In the genomic region with DNA sequence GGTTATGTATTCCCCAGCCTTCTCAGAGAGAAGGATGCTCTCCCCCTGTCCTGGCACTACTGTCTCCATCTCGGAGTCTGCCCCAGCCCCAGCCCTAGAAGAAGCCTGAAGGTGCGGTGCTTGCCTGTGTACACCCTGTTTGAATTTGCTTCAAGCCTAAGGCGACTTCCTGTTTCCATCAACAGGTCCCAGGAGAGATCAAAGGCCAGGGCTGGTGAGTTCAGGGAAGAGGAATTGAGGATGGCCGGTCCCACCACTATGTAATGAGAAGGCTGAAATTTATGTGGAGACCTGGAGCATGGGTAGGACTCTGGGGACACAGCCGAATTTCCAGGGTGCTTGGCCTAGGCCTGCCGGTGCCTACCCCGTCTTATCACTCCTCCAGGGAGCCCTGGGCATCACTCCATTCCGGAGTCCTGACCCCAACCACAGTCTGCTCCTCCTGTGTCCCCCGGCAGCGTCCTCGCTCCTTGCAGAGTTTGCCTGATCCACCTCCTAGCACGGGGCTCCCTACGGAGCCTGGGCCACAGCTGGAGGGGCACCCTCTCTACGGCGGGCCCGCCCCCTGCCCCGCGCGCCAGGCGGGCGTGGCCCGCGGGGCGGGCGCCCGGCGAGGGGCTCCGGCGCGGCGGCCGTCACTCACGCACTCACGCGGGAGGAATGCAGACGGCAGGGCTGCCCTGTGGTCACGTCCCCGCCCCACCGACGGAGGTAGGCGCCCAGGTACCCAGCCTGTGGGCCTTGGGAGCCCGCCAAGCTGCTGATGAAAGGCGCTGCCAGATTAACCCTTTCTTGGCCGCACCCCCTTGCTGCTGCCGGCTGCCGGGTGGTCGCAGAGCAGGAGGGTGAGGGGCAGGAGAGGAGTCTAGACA, we compare ENCODE assay signal across 13 cellular contexts. TPM values are rescaled to one million over a fixed set of nuclear protein-coding genes. Genes with fewer than 3 reads are reported as not detected.
DNase-seq lines count a peak whose midpoint lies in the region; ATAC-seq and TF ChIP-seq lines count a peak whose summit lies in the region.
"Had no signal": no experiment of that assay in that cellular context is flagged by ENCODE, and none has a peak within 500 bp of the region (broad histone marks: within the 10 kb centered on the region; RNA-seq: fewer than 3 reads in every experiment).

No MANE protein-coding gene starts in this region.

- BruUV-seq in MCF 10A (replicated peaks; lab: Mats Ljungman, UMichigan) (no TSS peak), Panc1 (replicated peaks; lab: Mats Ljungman, UMichigan) (no TSS peak)

- TF ChIP-seq CTCF in MCF 10A (IDR thresholded peaks at IDR 0.05; ENCODE audit: unreplicated experiment) (no peak), Panc1 (IDR thresholded peaks at IDR 0.05) (no peak), upper lobe of left lung (IDR thresholded peaks at IDR 0.05) (no peak)

- H3K36me3 ChIP-seq in Panc1 (ENCODE audit: control insufficient read depth, insufficient read depth, low read length) (peaks cover 3% of the 10 kb centered on the region; the same call in 1 of the 2 replicates), iPS-15b (ENCODE audit: control insufficient read depth, insufficient read depth, low read length) (no peaks in the 10 kb centered on the region), upper lobe of left lung (no peaks in the 10 kb centered on the region)
- no peaks in the 10 kb centered on the region for H3K36me3 ChIP-seq in CD4-positive, alpha-beta memory T cell (ENCODE audit: insufficient read depth, low read length)
- H3K36me3 ChIP-seq: BE2C had no signal

- peak; percentile 30 for ATAC-seq in Panc1
- peak in 1 of 2 donors; percentile 29 for ATAC-seq in upper lobe of left lung (ENCODE audit: low FRiP score in 2 of 2)
- ATAC-seq: GM12878 had no signal

- in situ Hi-C loops in T47D (cut with HindIII; ENCODE audit: low pct_unique_long_range_greater_than_20kb, low sequenced_read_pairs): no loop called here
- in situ Hi-C loops in Panc1 (cut with HindIII; ENCODE audit: low pct_unique_long_range_greater_than_20kb, low sequenced_read_pairs): no loop called here

- intact Hi-C loops in MCF 10A (cut with micrococcal nuclease) (no loop called here), Panc1 (cut with micrococcal nuclease; ENCODE audit: unreplicated experiment) (no loop called here)
- intact Hi-C loops in CD4-positive, alpha-beta memory T cell (cut with micrococcal nuclease): no loop called here

- H3K4me3 Mint-ChIP-seq in MCF 10A (ENCODE audit: unreplicated experiment): no peak overlapping the region
- peak overlapping the region in 2 of 8 donors; percentile 7 to 52 for H3K4me3 Mint-ChIP-seq in CD4-positive, alpha-beta memory T cell

- POLR2A ChIA-PET in MCF 10A (lab: Yijun Ruan, JAX): no interaction called here
- POLR2A ChIA-PET in Panc1 (lab: Charles Lee): no interaction called here
- POLR2A ChIA-PET in CD4-positive, alpha-beta memory T cell (lab: Charles Lee; ENCODE audit: partially characterized antibody): no interaction called here

- H3K27ac ChIP-seq in Panc1 (ENCODE audit: low read length) (no peak overlapping the region), upper lobe of left lung (no peak overlapping the region)
- H3K27ac ChIP-seq in CD4-positive, alpha-beta memory T cell (ENCODE audit: low read depth, low read length): no peak overlapping the region

- H3K9ac ChIP-seq in iPS-15b (ENCODE audit: low read depth, low read length): no peak overlapping the region

- H3K9me3 ChIP-seq in Panc1 (ENCODE audit: control insufficient read depth, insufficient read depth, low read depth, low read length): no peaks in the 10 kb centered on the region
- no peaks in the 10 kb centered on the region for H3K9me3 ChIP-seq in iPS-15b (ENCODE audit: control insufficient read depth, insufficient read depth, low read length)
- H3K9me3 ChIP-seq in upper lobe of left lung: no peaks in the 10 kb centered on the region
- H3K9me3 ChIP-seq in CD4-positive, alpha-beta memory T cell (ENCODE audit: control insufficient read depth in 1 of 2, low read length in 2 of 2): no peaks in the 10 kb centered on the region
- H3K9me3 ChIP-seq: BE2C had no signal

- H3K27me3 ChIP-seq in Panc1 (ENCODE audit: control insufficient read depth, insufficient read depth, low read length): peaks cover 16% of the 10 kb centered on the region
- peaks cover 64% of the 10 kb centered on the region for H3K27me3 ChIP-seq in iPS-15b (ENCODE audit: control insufficient read depth, insufficient read depth, low read length)
- H3K27me3 ChIP-seq in upper lobe of left lung: peaks cover 0 to 27% (median 10%) of the 10 kb centered on the region in 4 donors
- peaks cover 32% of the 10 kb centered on the region for H3K27me3 ChIP-seq in CD4-positive, alpha-beta memory T cell (ENCODE audit: insufficient read depth, low read length)

- DNase-seq in T47D (ENCODE audit: low read depth in 1 of 2, low spot score in 1 of 2) (peak; percentile 67 to 77), MCF 10A (ENCODE audit: unreplicated experiment) (no peak), Panc1 (ENCODE audit: low read depth, low spot score) (no peak), upper lobe of left lung (peak; percentile 34 to 86), NCI-H510A (lab: John Stamatoyannopoulos, UW) (no peak), NCI-H2196 treated with DMSO at 0.1 percent for 48 hours (lab: John Stamatoyannopoulos, UW; ENCODE audit: unreplicated experiment) (no peak)
- no peak for DNase-seq in CD4-positive, alpha-beta memory T cell
- DNase-seq: activated CD4-positive, alpha-beta T cell treated with anti-CD3 and anti-CD28 coated beads for 1 hour; BE2C; NCI-H1048 had no signal

- CTCF ChIA-PET in MCF 10A (lab: Yijun Ruan, JAX): interaction anchor here (0.9 to 1.3 kb wide), 3 partner anchors 14 to 96 kb away, joined by 3 to 11 read pairs (median 4); no protein-coding TSS in a partner anchor
- CTCF ChIA-PET in Panc1 (lab: Charles Lee): no interaction called here
- CTCF ChIA-PET in CD4-positive, alpha-beta memory T cell (lab: Charles Lee; ENCODE audit: partially characterized antibody): interaction anchor here (1.9 kb wide), 1 partner anchor 95 kb away, joined by 9 read pairs; no protein-coding TSS in a partner anchor

- H3K4me1 Mint-ChIP-seq in MCF 10A (ENCODE audit: insufficient read depth, unreplicated experiment): no peaks in the 10 kb centered on the region
- H3K4me1 Mint-ChIP-seq in CD4-positive, alpha-beta memory T cell: no peaks in the 10 kb centered on the region

- no peaks in the 10 kb centered on the region for H3K36me3 Mint-ChIP-seq in MCF 10A (ENCODE audit: insufficient read depth, unreplicated experiment)
- no peaks in the 10 kb centered on the region for H3K36me3 Mint-ChIP-seq in CD4-positive, alpha-beta memory T cell

- peaks cover 48% of the 10 kb centered on the region for H3K27me3 Mint-ChIP-seq in MCF 10A (ENCODE audit: insufficient read depth, unreplicated experiment)
- H3K27me3 Mint-ChIP-seq in CD4-positive, alpha-beta memory T cell: peaks cover 50 to 70% of the 10 kb centered on the region in 2 donors

- no peak overlapping the region for H3K27ac Mint-ChIP-seq in MCF 10A (ENCODE audit: low read depth, unreplicated experiment)
- H3K27ac Mint-ChIP-seq in CD4-positive, alpha-beta memory T cell: no peak overlapping the region

- H3K4me3 ChIP-seq in Panc1 (ENCODE audit: low read depth in 2 of 2, low read length in 2 of 2) (peak overlapping the region in 1 of 2 experiments; percentile 10; a peak in 1 of 4 replicates), iPS-15b (ENCODE audit: low read depth, low read length) (peak overlapping the region; percentile 52), upper lobe of left lung (no peak overlapping the region)
- no peak overlapping the region for H3K4me3 ChIP-seq in CD4-positive, alpha-beta memory T cell (ENCODE audit: low read length in 2 of 2)
- H3K4me3 ChIP-seq: GM12878 had no signal

- no peak for TF ChIP-seq EP300 in upper lobe of left lung (IDR thresholded peaks at IDR 0.05)

- peaks cover 6% of the 10 kb centered on the region for H3K4me1 ChIP-seq in Panc1 (ENCODE audit: control insufficient read depth, insufficient read depth, low read length)
- peaks cover 9% of the 10 kb centered on the region for H3K4me1 ChIP-seq in iPS-15b (ENCODE audit: control insufficient read depth, insufficient read depth, low read length)
- H3K4me1 ChIP-seq in upper lobe of left lung: peaks cover 0 to 4% (median 0%) of the 10 kb centered on the region in 4 donors
- H3K4me1 ChIP-seq in CD4-positive, alpha-beta memory T cell (ENCODE audit: insufficient read depth, low read length): no peaks in the 10 kb centered on the region
- H3K4me1 ChIP-seq: BE2C had no signal

- no peak for TF ChIP-seq POLR2A in upper lobe of left lung (IDR thresholded peaks at IDR 0.05)

- H3K9me3 Mint-ChIP-seq in MCF 10A (ENCODE audit: unreplicated experiment): no peaks in the 10 kb centered on the region
- H3K9me3 Mint-ChIP-seq in CD4-positive, alpha-beta memory T cell: no peaks in the 10 kb centered on the region

- WGBS in upper lobe of left lung, 2 donors: 19 to 68% methylated on average over 4 to 10 of the region's 47 CpGs

RNA-seq across cellular contexts. Expression of a gene that starts 53.8 kb away (rescaled TPM):
- total RNA-seq in MCF 10A (2022) (not detected in 2 replicates), Panc1 (2021; ENCODE audit: unreplicated experiment) (not detected), upper lobe of left lung (not detected)
- polyA plus RNA-seq in Panc1 (2012; ENCODE audit: insufficient read length): not detected
- not detected for total RNA-seq in CD4-positive, alpha-beta memory T cell
- polyA plus RNA-seq in CD4-positive, alpha-beta memory T cell: not detected
- total RNA-seq: GM12878, pulmonary artery endothelial cell had no signal
- polyA plus RNA-seq: GM12878 had no signal

Comparison
In these comparisons a context has a peak if more than half of its experiments do, and no peak if none do; other contexts are left out.
1. DNase-seq: peak in T47D (2 of 2) and upper lobe of left lung (2 of 2); none in MCF 10A (single experiment), Panc1 (single experiment), NCI-H510A (single experiment), NCI-H2196 treated with DMSO at 0.1 percent for 48 hours (single experiment) and CD4-positive, alpha-beta memory T cell (0 of 5).